In the genomic region with DNA sequence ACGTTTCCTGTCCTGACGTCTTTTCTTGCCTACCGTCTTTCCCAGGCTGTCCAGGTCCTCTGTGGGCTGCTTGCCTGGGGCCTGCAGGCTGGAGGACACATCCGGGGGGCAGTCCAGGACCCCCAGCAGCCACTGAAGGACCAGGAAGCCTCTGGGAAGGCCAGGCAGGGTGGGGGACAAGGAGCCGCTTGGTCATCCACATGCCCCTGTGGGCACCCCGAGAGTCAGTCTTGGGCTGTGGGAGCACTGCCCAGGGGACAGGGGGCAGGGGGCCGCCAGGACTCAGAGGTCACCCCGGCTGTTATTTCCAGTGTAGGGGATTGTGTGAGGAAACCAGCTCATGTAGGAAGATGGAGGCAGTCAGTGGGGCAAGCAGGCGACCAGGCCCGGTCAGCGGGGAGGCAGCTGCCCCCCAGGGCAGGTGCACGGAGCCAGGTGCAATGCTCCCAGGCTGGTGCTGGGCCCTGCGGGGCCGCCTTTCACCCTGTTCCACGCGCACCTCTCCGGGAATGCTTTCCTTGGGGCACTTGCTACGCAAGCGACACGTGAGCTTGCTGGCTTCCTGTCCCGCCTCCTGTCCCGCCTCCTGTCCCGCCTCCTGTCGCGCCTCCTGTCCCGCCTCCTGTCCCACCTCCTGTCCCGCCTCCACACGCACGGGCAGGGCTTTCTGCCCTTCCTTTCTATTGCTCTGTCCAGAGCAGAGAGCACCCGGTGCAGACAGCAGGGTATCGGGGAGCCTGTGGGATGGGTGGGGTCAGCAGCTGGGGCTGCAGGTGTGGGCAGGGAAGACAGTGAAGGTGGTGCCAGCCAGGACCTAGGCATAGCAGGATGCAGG, we compare ENCODE assay signal across 8 cellular contexts. TPM values are rescaled to one million over a fixed set of nuclear protein-coding genes. Genes with fewer than 3 reads are reported as not detected.
A peak's percentile ranks its signal among the peaks of the same experiment; 100 is the strongest.
DNase-seq lines count a peak whose midpoint lies in the region; ATAC-seq, FAIRE-seq and TF ChIP-seq lines count a peak whose summit lies in the region.

No MANE protein-coding gene starts in this region.

- H3K27me3 Mint-ChIP-seq in brain = no peaks in the 10 kb centered on the region

- no peaks in the 10 kb centered on the region for H3K36me3 ChIP-seq in iPS DF 6.9 (ENCODE audit: control insufficient read depth, insufficient read depth, low read length)

- peak overlapping the region; percentile 4; the same call in 1 of the 2 replicates for H3K4me3 ChIP-seq in iPS DF 6.9 (ENCODE audit: low read length)

- in situ Hi-C loops in G401 (cut with HindIII; ENCODE audit: low sequenced_read_pairs) = no loop called here

- peak; percentile 85 for ATAC-seq in HG02642 (IDR thresholded peaks at IDR 0.05; ENCODE audit: poor library complexity, unreplicated experiment)
- peak; percentile 97 for ATAC-seq in sciatic nerve

- no peak for FAIRE-seq in urothelium cell line (lab: Jason Lieb, UNC)

- H3K9me3 ChIP-seq in iPS DF 6.9 (ENCODE audit: control insufficient read depth, insufficient read depth, low read length) = no peaks in the 10 kb centered on the region; the same call in 1 of the 2 replicates

- H3K27ac ChIP-seq in iPS DF 6.9 (ENCODE audit: low read length) = no peak overlapping the region

- DNase-seq in G401 (ENCODE audit: low spot score) (peak; percentile 98), NCI-H2081 (lab: John Stamatoyannopoulos, UW) (peak; percentile 84 to 88), UCSD-AML1 (lab: John Stamatoyannopoulos, UW; ENCODE audit: unreplicated experiment) (peak; percentile 88), iPS DF 6.9 (ENCODE audit: low read depth, low spot score) (peak; percentile 33), sciatic nerve (ENCODE audit: low spot score) (peak; percentile 94), urothelium cell line (ENCODE audit: low spot score) (no peak)

- no peaks in the 10 kb centered on the region for H3K27me3 ChIP-seq in iPS DF 6.9 (ENCODE audit: control insufficient read depth, insufficient read depth, low read length)

- H3K9me3 Mint-ChIP-seq in brain = peaks cover 6 to 18% (median 12%) of the 10 kb centered on the region in 5 experiments

- intact Hi-C loops in sciatic nerve (cut with DNase I) = no loop called here

- no peak for TF ChIP-seq CTCF in brain (conservative IDR thresholded peaks at IDR 0.05)

- H3K4me1 ChIP-seq in iPS DF 6.9 (ENCODE audit: control insufficient read depth, insufficient read depth, low read length) = peaks cover 2% of the 10 kb centered on the region; the same call in 1 of the 2 replicates

- H3K4me1 Mint-ChIP-seq in brain = peaks cover 13% of the 10 kb centered on the region

- peaks cover 15% of the 10 kb centered on the region for H3K36me3 Mint-ChIP-seq in brain

- peak overlapping the region; percentile 74 to 86 (median 84) for H3K4me3 Mint-ChIP-seq in brain

- H3K27ac Mint-ChIP-seq in brain = peak overlapping the region; percentile 72 to 95 (median 94)

- no CpG with 5 or more reads among the region's 31 CpGs for WGBS in iPS DF 6.9 (ENCODE audit: insufficient coverage, insufficient read length)

RNA-seq across cellular contexts. Expression of a gene that starts 39.5 kb away (rescaled TPM):
- not detected in 2 replicates for total RNA-seq in G401 (2014; rRNA removed; shearing (Covaris generic))
- polyA plus RNA-seq in brain (ENCODE audit: insufficient read depth, low read depth, low replicate concordance) = not detected
- 0.71 TPM for total RNA-seq in sciatic nerve

RNA-seq across cellular contexts. Expression of a gene that starts 47.0 kb away (rescaled TPM):
- total RNA-seq in G401 (2014; rRNA removed; shearing (Covaris generic)) = 30.0 and 36.4 TPM in 2 replicates
- polyA plus RNA-seq in brain (ENCODE audit: insufficient read depth, low read depth, low replicate concordance) = 58.5 TPM
- 60.5 TPM for total RNA-seq in sciatic nerve
